ENCODE assay signal across 8 cellular contexts in genomic region chrX:12976819-12977758, GRCh38. TPM values are rescaled to one million over a fixed set of nuclear protein-coding genes. Genes with fewer than 3 reads are reported as not detected.
DNase-seq lines count a peak whose midpoint lies in the region; ATAC-seq and TF ChIP-seq lines count a peak whose summit lies in the region.
"Not testable (repeated sequence)": the region's sequence is repeated elsewhere in the genome, so short reads cannot be mapped to it uniquely, and the experiment has no call there.

No MANE protein-coding gene starts in this region.

- not testable (repeated sequence) for H3K9me3 Mint-ChIP-seq in WTC11

- peak overlapping the region; percentile 62 for H3K4me3 ChIP-seq in A673 (ENCODE audit: low read depth, low read length, poor library complexity, severe bottlenecking)
- H3K4me3 ChIP-seq in brain microvascular endothelial cell (ENCODE audit: low read depth, low read length) = peak overlapping the region; percentile 84
- H3K4me3 ChIP-seq in fibroblast of pulmonary artery (replicated peaks; ENCODE audit: low read depth, low read length) = peak overlapping the region; percentile 75
- peak overlapping the region; percentile 99 for H3K4me3 ChIP-seq in mononuclear cell (ENCODE audit: low read length)
- H3K4me3 ChIP-seq in skeletal muscle tissue (ENCODE audit: low read length in 3 of 3) = peak overlapping the region in 2 of 3 donors; percentile 60 to 77

- H3K27ac ChIP-seq in A673 (ENCODE audit: low read depth, low read length, poor library complexity, severe bottlenecking) = not testable (repeated sequence)
- H3K27ac ChIP-seq in brain microvascular endothelial cell = peak overlapping the region; percentile 93
- peak overlapping the region; percentile 56 for H3K27ac ChIP-seq in skeletal muscle tissue (ENCODE audit: low read depth, low read length)

- peaks cover 26% of the 10 kb centered on the region for H3K36me3 Mint-ChIP-seq in WTC11

- H3K27me3 ChIP-seq in A673 (replicated peaks; ENCODE audit: insufficient read depth, low read depth, low read length, poor library complexity); brain microvascular endothelial cell (replicated peaks); mononuclear cell (ENCODE audit: insufficient read depth, low read length); skeletal muscle tissue (ENCODE audit: control insufficient read depth in 3 of 3, insufficient read depth in 3 of 3, low read length in 3 of 3): not testable (repeated sequence)

- peak overlapping the region; percentile 83 for H3K4me3 Mint-ChIP-seq in WTC11

- not testable (repeated sequence) for H3K27me3 Mint-ChIP-seq in WTC11 (ENCODE audit: low read depth)

- not testable (repeated sequence) for TF ChIP-seq CTCF in A673 (conservative IDR thresholded peaks at IDR 0.05; ENCODE audit: low read depth, low read length); WTC11 (IDR thresholded peaks at IDR 0.05); brain microvascular endothelial cell (IDR thresholded peaks at IDR 0.05; ENCODE audit: low read depth, low read length, missing control alignments); fibroblast of pulmonary artery (IDR thresholded peaks at IDR 0.05; ENCODE audit: low read length, missing control alignments)

- H3K4me1 Mint-ChIP-seq in WTC11 = peaks cover 50% of the 10 kb centered on the region

- not testable (repeated sequence) for H3K36me3 ChIP-seq in A673 (ENCODE audit: insufficient read depth, low read length, poor library complexity, severe bottlenecking); skeletal muscle tissue (ENCODE audit: control insufficient read depth in 3 of 3, insufficient read depth in 3 of 3, low read length in 3 of 3)
- H3K36me3 ChIP-seq in brain microvascular endothelial cell (replicated peaks) = peaks cover 23% of the 10 kb centered on the region

- peak overlapping the region; percentile 90 for H3K27ac Mint-ChIP-seq in WTC11

- intact Hi-C loops in A673 (cut with micrococcal nuclease; ENCODE audit: unreplicated experiment) = loop anchor here (10.0 kb wide), 2 partner anchors 248 to 668 kb away; no protein-coding TSS in a partner anchor

- peak overlapping the region in 1 of 3 donors; percentile 40 for H3K9ac ChIP-seq in skeletal muscle tissue (ENCODE audit: low read depth in 1 of 3, low read length in 3 of 3)

- POLR2A ChIA-PET in A673 (lab: Charles Lee; ENCODE audit: low non-redundant PET) = not testable (repeated sequence)
- POLR2A ChIA-PET in WTC11 (lab: Charles Lee) = interaction anchor here (0.7 to 2.3 kb wide), 5 partner anchors 30 to 221 kb away, joined by 3 to 11 read pairs (median 6); no protein-coding TSS in a partner anchor

- H3K4me1 ChIP-seq in A673 (ENCODE audit: insufficient read depth, low read length, poor library complexity, severe bottlenecking); skeletal muscle tissue (ENCODE audit: control insufficient read depth in 3 of 3, insufficient read depth in 3 of 3, low read length in 3 of 3): not testable (repeated sequence)
- H3K4me1 ChIP-seq in mononuclear cell (ENCODE audit: insufficient read depth, low read length) = peaks cover 48% of the 10 kb centered on the region

- TF ChIP-seq POLR2A in GM18526 (IDR thresholded peaks at IDR 0.05; ENCODE audit: extremely low read depth, insufficient read length) = peak; percentile 49

- H3K9me3 ChIP-seq in A673 (ENCODE audit: low read depth, low read length, poor library complexity, severe bottlenecking); mononuclear cell (ENCODE audit: low read depth, low read length); skeletal muscle tissue (ENCODE audit: control insufficient read depth in 3 of 3, low read length in 3 of 3): not testable (repeated sequence)

- not testable (repeated sequence) for BruUV-seq in A673 (replicated peaks; lab: Mats Ljungman, UMichigan)

- in situ Hi-C loops in brain microvascular endothelial cell (cut with HindIII; ENCODE audit: low pct_ligation_motif_present, low sequenced_read_pairs) = not testable (repeated sequence)

- CTCF ChIA-PET in A673 (lab: Charles Lee) (interaction anchor here (0.7 kb wide), 1 partner anchor 28 kb away, joined by 3 read pairs; no protein-coding TSS in a partner anchor), WTC11 (lab: Charles Lee) (interaction anchor here (2.1 kb wide), 1 partner anchor 30 kb away, joined by 10 read pairs; no protein-coding TSS in a partner anchor)

- not testable (repeated sequence) for DNase-seq in A673 (ENCODE audit: low spot score); WTC11 (ENCODE audit: low spot score); brain microvascular endothelial cell; fibroblast of pulmonary artery (ENCODE audit: low read depth)
- DNase-seq in NAMALWA (ENCODE audit: low spot score) = peak; percentile 40

- ATAC-seq in WTC11 = not testable (repeated sequence)

TF ChIP-seq in WTC11, 78 proteins besides CTCF, POLR2A, EP300 and RAD21:
- peak; percentile 41; the same call in 1 of the 2 replicates for TF ChIP-seq ZNF416 (CRISPR knock-in tag; IDR thresholded peaks at IDR 0.05)

RNA-seq across cellular contexts. Expression of gene TMSB4X, which starts 2.2 kb away (rescaled TPM):
- total RNA-seq in A673 (2021) (975 and 1,093 TPM in 2 replicates), WTC11 (2021) (2,375 to 2,595 TPM (median 2,468 TPM) in 3 replicates), mononuclear cell (5,748 TPM), skeletal muscle tissue (1,543 TPM)
